16 cellular contexts compared by ENCODE assay signal in the genomic region with DNA sequence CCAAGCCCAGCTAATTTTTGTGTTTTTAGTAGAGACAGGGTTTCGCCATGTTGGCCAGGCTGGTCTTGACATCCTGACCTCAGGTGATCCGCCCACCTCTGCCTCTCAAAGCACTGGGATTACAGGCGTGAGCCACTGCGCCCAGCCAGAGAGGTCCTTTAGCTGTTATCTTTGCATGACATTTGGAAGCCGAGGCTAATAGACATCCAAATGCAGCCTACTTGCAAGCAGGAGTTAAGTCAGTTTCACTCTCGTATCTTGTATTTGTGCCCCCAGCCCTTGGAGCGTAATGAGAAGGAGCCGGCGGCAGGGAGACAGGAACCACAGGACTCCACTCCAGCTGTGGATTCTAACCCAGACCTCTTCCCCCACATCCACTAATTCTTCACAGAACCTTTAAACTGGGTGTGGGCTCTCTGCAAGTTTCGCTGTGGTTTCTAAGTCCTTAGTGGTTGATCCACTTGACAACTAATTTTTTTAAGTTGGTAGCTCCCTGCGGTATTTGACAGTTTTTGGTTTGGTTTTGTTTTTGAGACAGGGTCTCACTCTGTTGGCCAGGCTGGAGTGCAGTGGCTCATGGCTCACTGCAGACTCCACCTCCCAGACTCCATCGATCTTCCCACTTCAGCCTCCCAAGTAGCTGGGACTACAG. TPM values are rescaled to one million over a fixed set of nuclear protein-coding genes. Genes with fewer than 3 reads are reported as not detected.
A peak's percentile ranks its signal among the peaks of the same experiment; 100 is the strongest.
DNase-seq lines count a peak whose midpoint lies in the region; ATAC-seq and TF ChIP-seq lines count a peak whose summit lies in the region.
"Had no signal": no experiment of that assay in that cellular context is flagged by ENCODE, and none has a peak within 500 bp of the region (broad histone marks: within the 10 kb centered on the region; RNA-seq: fewer than 3 reads in every experiment).

No MANE protein-coding gene starts in this region.

- peak overlapping the region; percentile 22 to 75 (median 41) for H3K4me3 Mint-ChIP-seq in CD4-positive, CD25-positive, alpha-beta regulatory T cell
- H3K4me3 Mint-ChIP-seq in IgD-negative memory B cell, result peak overlapping the region in 1 of 4 donors; percentile 17
- no peak overlapping the region for H3K4me3 Mint-ChIP-seq in activated naive CD8-positive, alpha-beta T cell
- H3K4me3 Mint-ChIP-seq in naive thymus-derived CD4-positive, alpha-beta T cell, result peak overlapping the region; percentile 46 to 95 (median 74)
- H3K4me3 Mint-ChIP-seq: B cell had no signal

- peaks cover 39% of the 10 kb centered on the region for H3K4me1 ChIP-seq in CD4-positive, CD25-positive, alpha-beta regulatory T cell (ENCODE audit: control insufficient read depth, insufficient read depth, low read length, poor library complexity, severe bottlenecking)
- peaks cover 51 to 58% of the 10 kb centered on the region in 2 donors for H3K4me1 ChIP-seq in naive thymus-derived CD4-positive, alpha-beta T cell (ENCODE audit: control insufficient read depth in 2 of 2, insufficient read depth in 2 of 2, low read length in 2 of 2)
- H3K4me1 ChIP-seq in SK-N-SH (ENCODE audit: control insufficient read depth in 1 of 2, insufficient read depth in 2 of 2, low read depth in 1 of 2, low read length in 1 of 2), result peaks cover 10 to 11% of the 10 kb centered on the region in 2 experiments; a peak in 2 of 4 replicates

- H3K9ac ChIP-seq in SK-N-SH, result no peak overlapping the region

- peak in 1 of 3 donors; percentile 45 for DNase-seq in CD4-positive, CD25-positive, alpha-beta regulatory T cell
- peak in 1 of 9 donors; percentile 37 for DNase-seq in naive thymus-derived CD4-positive, alpha-beta T cell
- no peak for DNase-seq in stimulated activated naive CD4-positive, alpha-beta T cell treated with Interleukin-2 at 50 U/mL for 16 hours (lab: John Stamatoyannopoulos, UW)
- DNase-seq in NAMALWA (ENCODE audit: low spot score) (no peak), SK-N-SH (no peak)
- DNase-seq: activated CD4-positive, CD25-positive, alpha-beta regulatory T cell treated with anti-CD3 and anti-CD28 coated beads, Interleukin-2, amount 50 U/mL, for 72 hours; activated effector memory CD4-positive, alpha-beta T cell treated with Interleukin-2 at 50 U/mL for 16 hours; DMS79; mesendoderm; NCI-H2107; stimulated activated CD4-positive, alpha-beta T cell treated with anti-CD3 and anti-CD28 coated beads, Interleukin-4, amount 100 ng/mL, for 4 hours had no signal

- TF ChIP-seq CTCF in SK-N-SH (IDR thresholded peaks at IDR 0.05), result no peak

- ATAC-seq in CD4-positive, CD25-positive, alpha-beta regulatory T cell (ENCODE audit: low read depth in 2 of 2), result no peak
- ATAC-seq in naive thymus-derived CD4-positive, alpha-beta T cell, result no peak
- no peak for ATAC-seq in GM21529 (IDR thresholded peaks at IDR 0.05; ENCODE audit: unreplicated experiment)
- ATAC-seq: right lobe of liver had no signal

- no peaks in the 10 kb centered on the region for H3K36me3 ChIP-seq in CD4-positive, CD25-positive, alpha-beta regulatory T cell (ENCODE audit: control insufficient read depth, insufficient read depth, low read length)
- peaks cover 0 to 6% (median 0%) of the 10 kb centered on the region in 3 experiments for H3K36me3 ChIP-seq in naive thymus-derived CD4-positive, alpha-beta T cell (ENCODE audit: control insufficient read depth in 2 of 3, insufficient read depth in 3 of 3, low read length in 3 of 3)
- no peaks in the 10 kb centered on the region for H3K36me3 ChIP-seq in SK-N-SH (replicated peaks in 1 of 2; ENCODE audit: control insufficient read depth in 1 of 2, insufficient read depth in 2 of 2, low read length in 1 of 2)
- H3K36me3 ChIP-seq: right lobe of liver had no signal

- no peak overlapping the region for H3K4me2 ChIP-seq in SK-N-SH

- peaks cover 3% of the 10 kb centered on the region for H3K36me3 Mint-ChIP-seq in CD4-positive, CD25-positive, alpha-beta regulatory T cell
- H3K36me3 Mint-ChIP-seq in IgD-negative memory B cell, result no peaks in the 10 kb centered on the region
- H3K36me3 Mint-ChIP-seq in activated naive CD8-positive, alpha-beta T cell, result peaks cover 5% of the 10 kb centered on the region
- H3K36me3 Mint-ChIP-seq in naive thymus-derived CD4-positive, alpha-beta T cell, result peaks cover 3 to 18% (median 7%) of the 10 kb centered on the region in 5 donors

- no peak overlapping the region for H3K4me3 ChIP-seq in CD4-positive, CD25-positive, alpha-beta regulatory T cell (ENCODE audit: low read depth, low read length)
- peak overlapping the region; percentile 58 for H3K4me3 ChIP-seq in naive thymus-derived CD4-positive, alpha-beta T cell (ENCODE audit: low read length)
- no peak overlapping the region for H3K4me3 ChIP-seq in SK-N-SH (ENCODE audit: low read depth in 2 of 2, low read length in 1 of 2)
- H3K4me3 ChIP-seq: right lobe of liver had no signal

- peaks cover 0 to 1% (median 0%) of the 10 kb centered on the region in 7 donors for H3K9me3 Mint-ChIP-seq in CD4-positive, CD25-positive, alpha-beta regulatory T cell
- H3K9me3 Mint-ChIP-seq in IgD-negative memory B cell, result no peaks in the 10 kb centered on the region
- H3K9me3 Mint-ChIP-seq in activated naive CD8-positive, alpha-beta T cell (ENCODE audit: low read depth), result no peaks in the 10 kb centered on the region
- H3K9me3 Mint-ChIP-seq in naive thymus-derived CD4-positive, alpha-beta T cell, result peaks cover 0 to 1% (median 0%) of the 10 kb centered on the region in 11 donors

- TF ChIP-seq EP300 in SK-N-SH (IDR thresholded peaks at IDR 0.05; ENCODE audit: borderline replicate concordance in 1 of 2, low read depth in 1 of 2, low read length in 1 of 2), result no peak

- H2AFZ ChIP-seq in SK-N-SH (ENCODE audit: low read depth), result no peak overlapping the region

- peaks cover under 1% of the 10 kb centered on the region for H3K27me3 Mint-ChIP-seq in CD4-positive, CD25-positive, alpha-beta regulatory T cell
- no peaks in the 10 kb centered on the region for H3K27me3 Mint-ChIP-seq in IgD-negative memory B cell
- H3K27me3 Mint-ChIP-seq in activated naive CD8-positive, alpha-beta T cell, result no peaks in the 10 kb centered on the region
- H3K27me3 Mint-ChIP-seq in naive thymus-derived CD4-positive, alpha-beta T cell, result no peaks in the 10 kb centered on the region
- H3K27me3 Mint-ChIP-seq: B cell had no signal

- intact Hi-C loops in naive thymus-derived CD4-positive, alpha-beta T cell (cut with micrococcal nuclease), result no loop called here

- CTCF ChIA-PET in naive thymus-derived CD4-positive, alpha-beta T cell (lab: Charles Lee), result interaction anchor here (0.6 to 2.4 kb wide), 7 partner anchors 9 to 73 kb away, joined by 3 to 15 read pairs (median 4); no protein-coding TSS in a partner anchor
- CTCF ChIA-PET in SK-N-SH (lab: Yijun Ruan, JAX), result interaction anchor here (1.0 to 4.8 kb wide), 6 partner anchors 16 to 287 kb away, joined by 3 to 30 read pairs (median 4); no protein-coding TSS in a partner anchor

- WGBS in SK-N-SH (ENCODE audit: low lambda C conversion rate), result 95% methylated on average over 12 of the region's 12 CpGs

- no peak for TF ChIP-seq RAD21 in SK-N-SH (IDR thresholded peaks at IDR 0.05; ENCODE audit: low read length)

- peaks cover 17% of the 10 kb centered on the region for H3K79me2 ChIP-seq in SK-N-SH (ENCODE audit: insufficient read depth)

- H3K27ac Mint-ChIP-seq in CD4-positive, CD25-positive, alpha-beta regulatory T cell, result peak overlapping the region in 2 of 3 donors; percentile 46 to 48
- H3K27ac Mint-ChIP-seq in IgD-negative memory B cell, result peak overlapping the region in 2 of 3 donors; percentile 67 to 78
- H3K27ac Mint-ChIP-seq in activated naive CD8-positive, alpha-beta T cell, result peak overlapping the region; percentile 46
- peak overlapping the region; percentile 3 to 94 (median 88) for H3K27ac Mint-ChIP-seq in naive thymus-derived CD4-positive, alpha-beta T cell
- H3K27ac Mint-ChIP-seq: B cell had no signal

- H3K9me2 ChIP-seq in SK-N-SH, result no peaks in the 10 kb centered on the region

- H4K20me1 ChIP-seq in SK-N-SH (ENCODE audit: insufficient read depth), result peaks cover 1% of the 10 kb centered on the region; the same call in 1 of the 2 replicates

- no peaks in the 10 kb centered on the region for H3K9me3 ChIP-seq in CD4-positive, CD25-positive, alpha-beta regulatory T cell (ENCODE audit: control insufficient read depth in 2 of 2, low read length in 2 of 2)
- no peaks in the 10 kb centered on the region for H3K9me3 ChIP-seq in naive thymus-derived CD4-positive, alpha-beta T cell (ENCODE audit: control insufficient read depth in 2 of 3, low read length in 3 of 3)
- no peaks in the 10 kb centered on the region for H3K9me3 ChIP-seq in SK-N-SH
- H3K9me3 ChIP-seq: right lobe of liver had no signal

- no peak overlapping the region for H3K27ac ChIP-seq in CD4-positive, CD25-positive, alpha-beta regulatory T cell (ENCODE audit: insufficient read depth, low read length, poor library complexity, severe bottlenecking)
- H3K27ac ChIP-seq in naive thymus-derived CD4-positive, alpha-beta T cell (ENCODE audit: low read depth, low read length), result peak overlapping the region; percentile 52
- H3K27ac ChIP-seq in SK-N-SH (ENCODE audit: low read depth in 2 of 2, low read length in 1 of 2), result no peak overlapping the region
- H3K27ac ChIP-seq: right lobe of liver had no signal

- POLR2A ChIA-PET in naive thymus-derived CD4-positive, alpha-beta T cell (lab: Charles Lee), result interaction anchor here (0.5 to 3.5 kb wide), 24 partner anchors 9 to 827 kb away, joined by 3 to 13 read pairs (median 4); partner anchors contain the start of gene TNRC6C
- POLR2A ChIA-PET in SK-N-SH (lab: Yijun Ruan, JAX), result interaction anchor here (0.7 kb wide), 1 partner anchor 81 kb away, joined by 3 read pairs; no protein-coding TSS in a partner anchor

- H3K27me3 ChIP-seq in CD4-positive, CD25-positive, alpha-beta regulatory T cell (ENCODE audit: control insufficient read depth, insufficient read depth, low read length), result no peaks in the 10 kb centered on the region
- no peaks in the 10 kb centered on the region for H3K27me3 ChIP-seq in naive thymus-derived CD4-positive, alpha-beta T cell (ENCODE audit: control insufficient read depth in 2 of 2, insufficient read depth in 2 of 2, low read length in 2 of 2)
- no peaks in the 10 kb centered on the region for H3K27me3 ChIP-seq in SK-N-SH (ENCODE audit: insufficient read depth)
- H3K27me3 ChIP-seq: right lobe of liver had no signal

- H3F3A ChIP-seq in SK-N-SH (replicated peaks; ENCODE audit: insufficient read depth), result peaks cover 28% of the 10 kb centered on the region

- peaks cover 7 to 51% (median 23%) of the 10 kb centered on the region in 4 donors for H3K4me1 Mint-ChIP-seq in CD4-positive, CD25-positive, alpha-beta regulatory T cell
- H3K4me1 Mint-ChIP-seq in IgD-negative memory B cell, result peaks cover 8 to 18% (median 9%) of the 10 kb centered on the region in 3 donors
- H3K4me1 Mint-ChIP-seq in activated naive CD8-positive, alpha-beta T cell (ENCODE audit: low read depth), result peaks cover 61% of the 10 kb centered on the region
- H3K4me1 Mint-ChIP-seq in naive thymus-derived CD4-positive, alpha-beta T cell, result peaks cover 37 to 72% (median 57%) of the 10 kb centered on the region in 7 donors

RNA-seq across cellular contexts. Expression of gene CYTH1, which starts 3.1 kb away (rescaled TPM):
- 487 TPM for total RNA-seq in CD4-positive, CD25-positive, alpha-beta regulatory T cell
- 100 to 1,000 TPM; 202 to 214 (median 206) TPM for polyA plus RNA-seq in CD4-positive, CD25-positive, alpha-beta regulatory T cell
- 210 TPM for polyA plus RNA-seq in IgD-negative memory B cell
- 100 to 1,000 TPM; 297 to 452 (median 420) TPM for total RNA-seq in naive thymus-derived CD4-positive, alpha-beta T cell
- polyA plus RNA-seq in naive thymus-derived CD4-positive, alpha-beta T cell, result 100 to 1,000 TPM; 314 to 395 TPM
- 23.8 and 24.8 TPM in 2 replicates for polyA plus RNA-seq in SK-N-SH (2012; rRNA removed)
- polyA plus RNA-seq in SK-N-SH (2012; cell fraction: cytosol; rRNA removed), result 16.9 and 20.7 TPM in 2 replicates
- polyA plus RNA-seq in SK-N-SH (2012; cell fraction: nucleus; rRNA removed), result 77.4 and 80.9 TPM in 2 replicates

RNA-seq across cellular contexts. Expression of gene USP36, which starts 55.5 kb away (rescaled TPM):
- 407 TPM for total RNA-seq in CD4-positive, CD25-positive, alpha-beta regulatory T cell
- polyA plus RNA-seq in CD4-positive, CD25-positive, alpha-beta regulatory T cell, result 10 to 100 TPM; 19.6 to 22.2 (median 21.2) TPM
- polyA plus RNA-seq in IgD-negative memory B cell, result 28.8 TPM
- total RNA-seq in naive thymus-derived CD4-positive, alpha-beta T cell, result 100 to 1,000 TPM; 107 to 414 (median 154) TPM
- 10 to 100 TPM; 37.4 to 46.9 TPM for polyA plus RNA-seq in naive thymus-derived CD4-positive, alpha-beta T cell
- 34.6 and 41.2 TPM in 2 replicates for polyA plus RNA-seq in SK-N-SH (2012; rRNA removed)
- 22.5 and 26.9 TPM in 2 replicates for polyA plus RNA-seq in SK-N-SH (2012; cell fraction: cytosol; rRNA removed)
- 163 and 178 TPM in 2 replicates for polyA plus RNA-seq in SK-N-SH (2012; cell fraction: nucleus; rRNA removed)
